ENCODE assay signal across 21 cellular contexts in genomic region chr10:69497235-69497561, GRCh38. TPM values are rescaled to one million over a fixed set of nuclear protein-coding genes. Genes with fewer than 3 reads are reported as not detected.
A peak's percentile ranks its signal among the peaks of the same experiment; 100 is the strongest.
DNase-seq lines count a peak whose midpoint lies in the region; ATAC-seq and TF ChIP-seq lines count a peak whose summit lies in the region.
"Had no signal": no experiment of that assay in that cellular context is flagged by ENCODE, and none has a peak within 500 bp of the region (broad histone marks: within the 10 kb centered on the region; RNA-seq: fewer than 3 reads in every experiment).

No MANE protein-coding gene starts in this region.

- H3K27ac ChIP-seq in angular gyrus (ENCODE audit: low read depth, low read length), result peak overlapping the region; percentile 33
- H3K27ac ChIP-seq in esophagus muscularis mucosa (replicated peaks in 1 of 4), result peak overlapping the region; percentile 71 to 82 (median 80)
- peak overlapping the region; percentile 57 for H3K27ac ChIP-seq in muscle layer of colon (ENCODE audit: low read depth, low read length)
- H3K27ac ChIP-seq in stomach smooth muscle (ENCODE audit: low read length), result peak overlapping the region; percentile 84
- H3K27ac ChIP-seq: hepatocyte, SK-N-MC had no signal

- no peak for ATAC-seq in HG03469 (IDR thresholded peaks at IDR 0.05; ENCODE audit: unreplicated experiment)
- no peak for ATAC-seq in GM18907 (IDR thresholded peaks at IDR 0.05; ENCODE audit: unreplicated experiment)

- H3K9me3 ChIP-seq in esophagus muscularis mucosa, result no peaks in the 10 kb centered on the region
- no peaks in the 10 kb centered on the region for H3K9me3 ChIP-seq in muscle layer of colon (ENCODE audit: low read length)
- no peaks in the 10 kb centered on the region for H3K9me3 ChIP-seq in stomach smooth muscle (ENCODE audit: control insufficient read depth in 2 of 2, low read length in 2 of 2)
- H3K9me3 ChIP-seq: HAP-1, tibial artery had no signal

- no peak for TF ChIP-seq EP300 in esophagus muscularis mucosa (IDR thresholded peaks at IDR 0.05)

- TF ChIP-seq CTCF in esophagus muscularis mucosa (IDR thresholded peaks at IDR 0.05), result no peak

- H3K4me3 ChIP-seq in esophagus muscularis mucosa (no peak overlapping the region), muscle layer of colon (ENCODE audit: low read depth in 1 of 2, low read length in 2 of 2) (no peak overlapping the region), stomach smooth muscle (ENCODE audit: low read length in 2 of 2) (no peak overlapping the region)
- H3K4me3 ChIP-seq: HAP-1, hepatocyte, SK-N-MC, tibial artery had no signal

- H3K4me1 ChIP-seq in esophagus muscularis mucosa (peaks cover 20 to 95% (median 86%) of the 10 kb centered on the region in 4 donors), muscle layer of colon (ENCODE audit: insufficient read depth, low read length) (peaks cover 78% of the 10 kb centered on the region), stomach smooth muscle (ENCODE audit: control insufficient read depth, insufficient read depth, low read length) (peaks cover 91% of the 10 kb centered on the region)
- H3K4me1 ChIP-seq: HAP-1 had no signal

- DNase-seq in esophagus muscularis mucosa (ENCODE audit: extremely low spot score) (no peak), T-helper 1 cell (no peak), NOMO-1 (lab: John Stamatoyannopoulos, UW; ENCODE audit: unreplicated experiment in 2 of 2) (no peak)
- DNase-seq: activated CD4-positive, alpha-beta T cell treated with anti-CD3 and anti-CD28 coated beads for 4 hours; activated CD8-positive, alpha-beta memory T cell treated with anti-CD3 and anti-CD28 coated beads, Interleukin-2, amount 50 U/mL, for 4 hours; activated naive CD8-positive, alpha-beta T cell treated with anti-CD3 and anti-CD28 coated beads for 36 hours; CD4-positive, CD25-positive, alpha-beta regulatory T cell; immature natural killer cell; NCI-H1436; NCI-H774; small intestine; T-helper 2 cell had no signal

- H3K36me3 ChIP-seq in esophagus muscularis mucosa (peaks cover 0 to 16% (median 16%) of the 10 kb centered on the region in 4 donors), muscle layer of colon (ENCODE audit: insufficient read depth, low read length) (peaks cover 14% of the 10 kb centered on the region), stomach smooth muscle (ENCODE audit: control insufficient read depth in 2 of 2, insufficient read depth in 2 of 2, low read length in 2 of 2) (peaks cover 6 to 11% of the 10 kb centered on the region in 2 donors)
- H3K36me3 ChIP-seq: HAP-1, tibial artery had no signal

- 82% methylated on average over 5 of the region's 5 CpGs for WGBS in esophagus muscularis mucosa

- peak overlapping the region; percentile 24 for H3K9ac ChIP-seq in muscle layer of colon (ENCODE audit: low read length)
- H3K9ac ChIP-seq in stomach smooth muscle (ENCODE audit: low read length in 2 of 2), result no peak overlapping the region

- H3K27me3 ChIP-seq in esophagus muscularis mucosa, result no peaks in the 10 kb centered on the region
- no peaks in the 10 kb centered on the region for H3K27me3 ChIP-seq in muscle layer of colon (ENCODE audit: control insufficient read depth in 1 of 2, insufficient read depth in 2 of 2, low read length in 2 of 2)
- no peaks in the 10 kb centered on the region for H3K27me3 ChIP-seq in stomach smooth muscle (ENCODE audit: control insufficient read depth in 1 of 2, insufficient read depth in 2 of 2, low read length in 2 of 2)
- H3K27me3 ChIP-seq: hepatocyte, tibial artery had no signal

- intact Hi-C loops in esophagus muscularis mucosa (cut with DNase I), result no loop called here

- TF ChIP-seq POLR2A in esophagus muscularis mucosa (IDR thresholded peaks at IDR 0.05; ENCODE audit: low read depth), result no peak

RNA-seq across cellular contexts. Expression of gene TSPAN15, which starts 45.9 kb away (rescaled TPM):
- total RNA-seq in esophagus muscularis mucosa, result 10 to 100 TPM; 40.3 to 59.4 (median 53.5) TPM

Comparison
In these comparisons a context has a peak if more than half of its experiments do, and no peak if none do; other contexts are left out.
1. H3K27ac ChIP-seq: peak in every context shown above with its lines; median percentile 84 in stomach smooth muscle; 80 in esophagus muscularis mucosa; 57 in muscle layer of colon; 33 in angular gyrus.